In the genomic region with DNA sequence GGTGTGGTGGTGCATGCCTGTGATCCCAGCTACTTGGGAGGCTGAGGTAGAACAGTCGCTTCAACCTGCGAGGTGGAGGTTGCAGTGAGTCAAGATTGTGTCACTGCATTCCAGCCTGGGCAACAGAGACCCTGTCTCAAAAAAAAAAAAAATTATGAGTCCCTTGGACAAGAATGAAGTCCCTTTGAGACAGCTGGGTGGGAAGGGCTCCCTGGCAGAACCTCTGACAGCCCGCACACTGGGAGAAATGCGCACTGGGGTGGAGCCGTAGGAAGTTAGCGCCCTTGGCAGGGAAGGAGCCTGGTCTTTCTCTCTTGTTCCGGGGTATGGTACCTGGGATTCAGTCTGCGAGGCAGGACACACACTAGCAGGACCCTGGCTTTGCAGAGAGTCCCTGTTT, we compare ENCODE assay signal across 1 cellular context.
TF ChIP-seq lines count a peak whose summit lies in the region.

No MANE protein-coding gene starts in this region.

TF ChIP-seq in GM23338, 12 proteins besides CTCF, POLR2A, EP300 and RAD21 (continued from another document):
- TF ChIP-seq JUNB (IDR thresholded peaks at IDR 0.05; ENCODE audit: unreplicated experiment) (no peak), ZNF114 (CRISPR knock-in tag; IDR thresholded peaks at IDR 0.05) (no peak)
